ENCODE assay signal across 8 cellular contexts in genomic region chr14:99272669-99273024, GRCh38. TPM values are rescaled to one million over a fixed set of nuclear protein-coding genes. Genes with fewer than 3 reads are reported as not detected.
DNase-seq lines count a peak whose midpoint lies in the region; ATAC-seq and TF ChIP-seq lines count a peak whose summit lies in the region.

No MANE protein-coding gene starts in this region.

- ATAC-seq in sciatic nerve (no peak), left lung (no peak)

- H3K4me3 ChIP-seq in iPS-18a (ENCODE audit: low read length), result peak overlapping the region; percentile 71
- peak overlapping the region; percentile 14 to 47 (median 39) for H3K4me3 ChIP-seq in thyroid gland (replicated peaks in 1 of 3)
- H3K4me3 ChIP-seq in left lung, result peak overlapping the region in 1 of 2 donors; percentile 36

- no peaks in the 10 kb centered on the region for H3K9me3 Mint-ChIP-seq in activated naive CD4-positive, alpha-beta T cell treated with anti-CD3 and anti-CD28 coated beads for 36 hours
- H3K9me3 Mint-ChIP-seq in activated CD4-positive, alpha-beta memory T cell treated with anti-CD3 and anti-CD28 coated beads for 36 hours, result no peaks in the 10 kb centered on the region

- intact Hi-C loops in activated naive CD4-positive, alpha-beta T cell treated with anti-CD3 and anti-CD28 coated beads for 36 hours (cut with micrococcal nuclease), result loop anchor here (1.0 to 10.0 kb wide), 12 partner anchors 196 to 1965 kb away; partner anchors contain the start of genes CCNK and EVL
- intact Hi-C loops in activated CD4-positive, alpha-beta memory T cell treated with anti-CD3 and anti-CD28 coated beads for 36 hours (cut with micrococcal nuclease), result loop anchor here (1.0 to 5.0 kb wide), 6 partner anchors 10 to 1966 kb away; no protein-coding TSS in a partner anchor
- intact Hi-C loops in thyroid gland (cut with DNase I), result loop anchor here (10.0 kb wide), 1 partner anchor 1288 kb away; no protein-coding TSS in a partner anchor
- intact Hi-C loops in sciatic nerve (cut with DNase I), result no loop called here
- intact Hi-C loops in left lung (cut with DNase I), result no loop called here

- peaks cover 28% of the 10 kb centered on the region for H3K4me1 Mint-ChIP-seq in activated naive CD4-positive, alpha-beta T cell treated with anti-CD3 and anti-CD28 coated beads for 36 hours (ENCODE audit: low read depth)
- peaks cover 30% of the 10 kb centered on the region for H3K4me1 Mint-ChIP-seq in activated CD4-positive, alpha-beta memory T cell treated with anti-CD3 and anti-CD28 coated beads for 36 hours (ENCODE audit: low read depth)

- WGBS in thyroid gland, 2 donors, result 1% methylated on average over 11 of the region's 11 CpGs

- H3K27ac ChIP-seq in iPS-18a (ENCODE audit: low read length) (no peak overlapping the region), thyroid gland (peak overlapping the region in 2 of 3 donors; percentile 20 to 49), left lung (no peak overlapping the region)

- H3K36me3 ChIP-seq in iPS-18a (ENCODE audit: control insufficient read depth, low read depth, low read length), result no peaks in the 10 kb centered on the region
- H3K36me3 ChIP-seq in thyroid gland, result no peaks in the 10 kb centered on the region
- H3K36me3 ChIP-seq in left lung, result no peaks in the 10 kb centered on the region

- H3K4me1 ChIP-seq in iPS-18a (ENCODE audit: control insufficient read depth, low read depth, low read length), result peaks cover 25% of the 10 kb centered on the region
- H3K4me1 ChIP-seq in thyroid gland, result peaks cover 23 to 30% of the 10 kb centered on the region in 2 donors
- H3K4me1 ChIP-seq in left lung, result peaks cover 7 to 44% of the 10 kb centered on the region in 2 donors

- POLR2A ChIA-PET in activated CD4-positive, alpha-beta memory T cell treated with anti-CD3 and anti-CD28 coated beads for 36 hours (lab: Charles Lee), result interaction anchor here (0.6 to 19.8 kb wide), 11 partner anchors 11 to 1295 kb away, joined by 3 to 425 read pairs (median 6); no protein-coding TSS in a partner anchor

- H3K36me3 Mint-ChIP-seq in activated naive CD4-positive, alpha-beta T cell treated with anti-CD3 and anti-CD28 coated beads for 36 hours (ENCODE audit: low read depth), result peaks cover 24% of the 10 kb centered on the region
- H3K36me3 Mint-ChIP-seq in activated CD4-positive, alpha-beta memory T cell treated with anti-CD3 and anti-CD28 coated beads for 36 hours, result peaks cover 26% of the 10 kb centered on the region

- H3K27me3 ChIP-seq in iPS-18a (ENCODE audit: control insufficient read depth, insufficient read depth, low read length), result peaks cover 77% of the 10 kb centered on the region
- H3K27me3 ChIP-seq in thyroid gland, result no peaks in the 10 kb centered on the region
- peaks cover 65 to 100% of the 10 kb centered on the region in 2 donors for H3K27me3 ChIP-seq in left lung

- no peak for DNase-seq in activated naive CD4-positive, alpha-beta T cell treated with anti-CD3 and anti-CD28 coated beads for 36 hours
- no peak for DNase-seq in activated naive CD4-positive, alpha-beta T cell treated with Interleukin-2 at 50 U/mL for 16 hours
- no peak for DNase-seq in activated CD4-positive, alpha-beta memory T cell treated with anti-CD3 and anti-CD28 coated beads for 36 hours
- DNase-seq in thyroid gland, result no peak
- DNase-seq in OCI-M1 (lab: John Stamatoyannopoulos, UW), result no peak
- DNase-seq in sciatic nerve (ENCODE audit: low spot score), result no peak
- no peak for DNase-seq in left lung

- H3K27ac Mint-ChIP-seq in activated naive CD4-positive, alpha-beta T cell treated with anti-CD3 and anti-CD28 coated beads for 36 hours, result peak overlapping the region; percentile 97
- H3K27ac Mint-ChIP-seq in activated CD4-positive, alpha-beta memory T cell treated with anti-CD3 and anti-CD28 coated beads for 36 hours, result peak overlapping the region; percentile 100

- no peak for TF ChIP-seq POLR2A in thyroid gland (IDR thresholded peaks at IDR 0.05)

- H3K4me3 Mint-ChIP-seq in activated naive CD4-positive, alpha-beta T cell treated with anti-CD3 and anti-CD28 coated beads for 36 hours, result peak overlapping the region; percentile 96
- H3K4me3 Mint-ChIP-seq in activated CD4-positive, alpha-beta memory T cell treated with anti-CD3 and anti-CD28 coated beads for 36 hours, result peak overlapping the region; percentile 96

- H3K9ac ChIP-seq in iPS-18a (ENCODE audit: low read length), result peak overlapping the region; percentile 11

- H3K27me3 Mint-ChIP-seq in activated naive CD4-positive, alpha-beta T cell treated with anti-CD3 and anti-CD28 coated beads for 36 hours (ENCODE audit: low read depth), result no peaks in the 10 kb centered on the region
- H3K27me3 Mint-ChIP-seq in activated CD4-positive, alpha-beta memory T cell treated with anti-CD3 and anti-CD28 coated beads for 36 hours, result peaks cover 3% of the 10 kb centered on the region

- no peaks in the 10 kb centered on the region for H3K9me3 ChIP-seq in iPS-18a (ENCODE audit: control insufficient read depth, low read depth, low read length)
- no peaks in the 10 kb centered on the region for H3K9me3 ChIP-seq in thyroid gland
- H3K9me3 ChIP-seq in left lung, result no peaks in the 10 kb centered on the region

- TF ChIP-seq CTCF in thyroid gland (IDR thresholded peaks at IDR 0.05) (no peak), left lung (IDR thresholded peaks at IDR 0.05) (no peak)

- CTCF ChIA-PET in activated naive CD4-positive, alpha-beta T cell treated with anti-CD3 and anti-CD28 coated beads for 36 hours (lab: Charles Lee), result interaction anchor here (0.6 to 1.4 kb wide), 7 partner anchors 22 to 1062 kb away, joined by 3 to 7 read pairs (median 4); no protein-coding TSS in a partner anchor
- CTCF ChIA-PET in activated CD4-positive, alpha-beta memory T cell treated with anti-CD3 and anti-CD28 coated beads for 36 hours (lab: Charles Lee), result interaction anchor here (0.6 to 2.5 kb wide), 13 partner anchors 11 to 1973 kb away, joined by 3 to 22 read pairs (median 5); no protein-coding TSS in a partner anchor

RNA-seq across cellular contexts. Expression of gene BCL11B, which starts 0.7 kb away (rescaled TPM):
- total RNA-seq in activated naive CD4-positive, alpha-beta T cell treated with anti-CD3 and anti-CD28 coated beads for 36 hours, result 10 to 100 TPM; 71.7 to 71.9 TPM
- 10 to 100 TPM; 48.9 to 49.1 TPM for total RNA-seq in activated CD4-positive, alpha-beta memory T cell treated with anti-CD3 and anti-CD28 coated beads for 36 hours
- total RNA-seq in thyroid gland (1 to 10 TPM in 3 of 4 donors, under 1 TPM in 1; 0.81 to 4.3 (median 2.3) TPM), sciatic nerve (0.85 TPM), left lung (1 to 10 TPM; 1.4 to 2.4 TPM)

Comparison
In these comparisons a context has a peak if more than half of its experiments do, and no peak if none do; other contexts are left out.
1. H3K27ac ChIP-seq: peak in thyroid gland (2 of 3); none in iPS-18a (single experiment) and left lung (0 of 2).
2. RNA of gene BCL11B, which starts 0.7 kb away (total RNA-seq): 71.7 to 71.9 TPM in activated naive CD4-positive, alpha-beta T cell treated with anti-CD3 and anti-CD28 coated beads for 36 hours and 48.9 to 49.1 TPM in activated CD4-positive, alpha-beta memory T cell treated with anti-CD3 and anti-CD28 coated beads for 36 hours; 0.81 to 4.3 TPM in thyroid gland, 1.4 to 2.4 TPM in left lung and 0.85 TPM in sciatic nerve (single experiment); every median in the first group is over 4 times any median in the second.
3. intact Hi-C loops: an anchor here in activated naive CD4-positive, alpha-beta T cell treated with anti-CD3 and anti-CD28 coated beads for 36 hours (1.0 to 10.0 kb wide), activated CD4-positive, alpha-beta memory T cell treated with anti-CD3 and anti-CD28 coated beads for 36 hours (1.0 to 5.0 kb wide) and thyroid gland (10.0 kb wide); none called in sciatic nerve and left lung.